ENCODE assay signal across 6 cellular contexts in genomic region chr4:115668396-115668795, GRCh38.
"Had no signal": no experiment of that assay in that cellular context is flagged by ENCODE, and none has a peak within 500 bp of the region (broad histone marks: within the 10 kb centered on the region; RNA-seq: fewer than 3 reads in every experiment).

No MANE protein-coding gene starts in this region.

- H3K27me3 Mint-ChIP-seq: IgD-negative memory B cell had no signal

- H3K27ac Mint-ChIP-seq: IgD-negative memory B cell had no signal

- H3K27ac ChIP-seq: HL-60 had no signal

- DNase-seq: IMR-90, KBM-7, KG1 had no signal

- H3K4me3 Mint-ChIP-seq: IgD-negative memory B cell had no signal

- H3K4me3 ChIP-seq: K562 had no signal

- H3K4me1 Mint-ChIP-seq: IgD-negative memory B cell had no signal

- H3K36me3 Mint-ChIP-seq: IgD-negative memory B cell had no signal
